Comparison of ENCODE assay signal across 8 cellular contexts in genomic region chr15:74843445-74843828, GRCh38. TPM values are rescaled to one million over a fixed set of nuclear protein-coding genes. Genes with fewer than 3 reads are reported as not detected.
DNase-seq lines count a peak whose midpoint lies in the region; ATAC-seq and TF ChIP-seq lines count a peak whose summit lies in the region.

No MANE protein-coding gene starts in this region.

- H3K27me3 Mint-ChIP-seq in activated CD4-positive, alpha-beta T cell treated with anti-CD3 and anti-CD28 coated beads, Interleukin-2, amount 10 ng/mL, durations not matched to agents 7 days and 5 days: no peaks in the 10 kb centered on the region

- peaks cover 58% of the 10 kb centered on the region for H3K4me1 Mint-ChIP-seq in activated CD4-positive, alpha-beta T cell treated with anti-CD3 and anti-CD28 coated beads, Interleukin-2, amount 10 ng/mL, durations not matched to agents 7 days and 5 days

- TF ChIP-seq POLR2A in lower leg skin (IDR thresholded peaks at IDR 0.05): no peak

- H3K27ac Mint-ChIP-seq in activated CD4-positive, alpha-beta T cell treated with anti-CD3 and anti-CD28 coated beads, Interleukin-2, amount 10 ng/mL, durations not matched to agents 7 days and 5 days: peak overlapping the region; percentile 95

- 18 to 30% methylated on average over 10 to 18 of the region's 18 CpGs for WGBS in lower leg skin, 2 donors

- H3K36me3 ChIP-seq in tibial artery: peaks cover 10 to 52% (median 36%) of the 10 kb centered on the region in 3 donors

- POLR2A ChIA-PET in activated CD4-positive, alpha-beta T cell treated with anti-CD3 and anti-CD28 coated beads, Interleukin-2, amount 10 ng/mL, durations not matched to agents 7 days and 5 days (lab: Charles Lee): no interaction called here

- TF ChIP-seq CTCF in astrocyte of the cerebellum (IDR thresholded peaks at IDR 0.05; ENCODE audit: low read depth, low read length, missing control alignments) (peak; percentile 1), lower leg skin (IDR thresholded peaks at IDR 0.05) (no peak), tibial artery (IDR thresholded peaks at IDR 0.05) (no peak)

- no peaks in the 10 kb centered on the region for H3K9me3 ChIP-seq in tibial artery

- in situ Hi-C loops in astrocyte of the cerebellum (cut with HindIII; ENCODE audit: low sequenced_read_pairs): no loop called here

- peak overlapping the region; percentile 79 for H3K4me3 Mint-ChIP-seq in activated CD4-positive, alpha-beta T cell treated with anti-CD3 and anti-CD28 coated beads, Interleukin-2, amount 10 ng/mL, durations not matched to agents 7 days and 5 days

- no peaks in the 10 kb centered on the region for H3K27me3 ChIP-seq in tibial artery

- intact Hi-C loops in lower leg skin (cut with DNase I; ENCODE audit: low total_unique reads) (loop anchor here (10.0 kb wide), 1 partner anchor 51 kb away; the partner anchor contains the start of gene MPI), tibial artery (cut with DNase I; ENCODE audit: low total_unique reads) (no loop called here)

- peaks cover 39% of the 10 kb centered on the region for H3K36me3 Mint-ChIP-seq in activated CD4-positive, alpha-beta T cell treated with anti-CD3 and anti-CD28 coated beads, Interleukin-2, amount 10 ng/mL, durations not matched to agents 7 days and 5 days (ENCODE audit: low read depth)

- H3K4me1 ChIP-seq in tibial artery: peaks cover 0 to 28% (median 19%) of the 10 kb centered on the region in 4 donors

- CTCF ChIA-PET in activated CD4-positive, alpha-beta T cell treated with anti-CD3 and anti-CD28 coated beads, Interleukin-2, amount 10 ng/mL, durations not matched to agents 7 days and 5 days (lab: Charles Lee): interaction anchor here (0.6 to 3.3 kb wide), 14 partner anchors 15 to 208 kb away, joined by 3 to 23 read pairs (median 5); partner anchors contain the start of genes EDC3 and FAM219B

- DNase-seq in activated CD4-positive, alpha-beta T cell treated with anti-CD3 and anti-CD28 coated beads, Interleukin-2, amount 10 ng/mL, durations not matched to agents 7 days and 5 days: no peak
- no peak for DNase-seq in activated CD4-positive, alpha-beta T cell treated with anti-CD3 and anti-CD28 coated beads, Interleukin-2, amount 50 U/mL, for 4 hours
- DNase-seq in astrocyte of the cerebellum (ENCODE audit: low read depth): no peak
- no peak for DNase-seq in lower leg skin (ENCODE audit: low spot score in 2 of 2)
- DNase-seq in tibial artery: no peak
- no peak for DNase-seq in NCI-H82 (lab: John Stamatoyannopoulos, UW)

- H3K9me3 Mint-ChIP-seq in activated CD4-positive, alpha-beta T cell treated with anti-CD3 and anti-CD28 coated beads, Interleukin-2, amount 10 ng/mL, durations not matched to agents 7 days and 5 days: no peaks in the 10 kb centered on the region

- H3K4me3 ChIP-seq in astrocyte of the cerebellum (ENCODE audit: low read depth, low read length): peak overlapping the region; percentile 87
- H3K4me3 ChIP-seq in lower leg skin (ENCODE audit: low read depth, poor library complexity, severe bottlenecking): peak overlapping the region; percentile 33
- H3K4me3 ChIP-seq in tibial artery: peak overlapping the region; percentile 89 to 99

- no peak for ATAC-seq in GM18907 (IDR thresholded peaks at IDR 0.05; ENCODE audit: unreplicated experiment)
- ATAC-seq in GM21515 (IDR thresholded peaks at IDR 0.05; ENCODE audit: unreplicated experiment): no peak

- H3K27ac ChIP-seq in tibial artery: peak overlapping the region; percentile 89 to 96

RNA-seq across cellular contexts. Expression of gene ULK3, which starts 0.5 kb away (rescaled TPM):
- 10 to 100 TPM; 56.6 to 66.4 TPM for total RNA-seq in activated CD4-positive, alpha-beta T cell treated with anti-CD3 and anti-CD28 coated beads, Interleukin-2, amount 10 ng/mL, durations not matched to agents 7 days and 5 days
- 100 to 1,000 TPM; 108 to 189 (median 123) TPM for total RNA-seq in lower leg skin

RNA-seq across cellular contexts. Expression of gene CPLX3, which starts 17.0 kb away (rescaled TPM):
- total RNA-seq in activated CD4-positive, alpha-beta T cell treated with anti-CD3 and anti-CD28 coated beads, Interleukin-2, amount 10 ng/mL, durations not matched to agents 7 days and 5 days: under 1 TPM; 0.12 to 0.19 TPM
- under 1 TPM; 0.17 to 0.84 (median 0.28) TPM for total RNA-seq in lower leg skin

RNA-seq across cellular contexts. Expression of gene SCAMP2, which starts 29.7 kb away (rescaled TPM):
- total RNA-seq in activated CD4-positive, alpha-beta T cell treated with anti-CD3 and anti-CD28 coated beads, Interleukin-2, amount 10 ng/mL, durations not matched to agents 7 days and 5 days: 100 to 1,000 TPM; 126 to 128 TPM
- 100 to 1,000 TPM in 3 of 4 donors, 10 to 100 TPM in 1; 97.2 to 134 (median 107) TPM for total RNA-seq in lower leg skin

RNA-seq across cellular contexts. Expression of gene LMAN1L, which starts 30.8 kb away (rescaled TPM):
- total RNA-seq in activated CD4-positive, alpha-beta T cell treated with anti-CD3 and anti-CD28 coated beads, Interleukin-2, amount 10 ng/mL, durations not matched to agents 7 days and 5 days: under 1 TPM; 0.87 to 0.92 TPM
- total RNA-seq in lower leg skin: 1 to 10 TPM in 1 of 4 donors, under 1 TPM in 1, not detected in 2; 0.29 to 1.3 TPM

RNA-seq across cellular contexts. Expression of gene MPI, which starts 46.4 kb away (rescaled TPM):
- total RNA-seq in activated CD4-positive, alpha-beta T cell treated with anti-CD3 and anti-CD28 coated beads, Interleukin-2, amount 10 ng/mL, durations not matched to agents 7 days and 5 days: 10 to 100 TPM; 58.1 to 64.1 TPM
- 10 to 100 TPM; 27.6 to 73.1 (median 32.5) TPM for total RNA-seq in lower leg skin

Comparison
In these comparisons a context has a peak if more than half of its experiments do, and no peak if none do; other contexts are left out.
1. H3K4me3 ChIP-seq: peak in every context shown above with its lines; median percentile 94 in tibial artery; 87 in astrocyte of the cerebellum; 33 in lower leg skin.